Comparison of ENCODE assay signal across 6 cellular contexts in genomic region chr16:17215306-17215705, GRCh38.
"Had no signal": no experiment of that assay in that cellular context is flagged by ENCODE, and none has a peak within 500 bp of the region (broad histone marks: within the 10 kb centered on the region; RNA-seq: fewer than 3 reads in every experiment).

No MANE protein-coding gene starts in this region.

- H2AFZ ChIP-seq: GM23248 had no signal

- DNase-seq: GM23248, H9, HCEC 1CT had no signal

- H3K9me3 Mint-ChIP-seq: IgD-negative memory B cell had no signal

- H3K27me3 Mint-ChIP-seq: IgD-negative memory B cell had no signal

- H3K27ac ChIP-seq: GM23248, HL-60 had no signal

- H3K27ac Mint-ChIP-seq: IgD-negative memory B cell had no signal

- ATAC-seq: HepG2 had no signal

- H3K4me3 Mint-ChIP-seq: H9, IgD-negative memory B cell had no signal

- H3K4me3 ChIP-seq: GM23248 had no signal
